Comparison of ENCODE assay signal across 8 cellular contexts in the genomic region with DNA sequence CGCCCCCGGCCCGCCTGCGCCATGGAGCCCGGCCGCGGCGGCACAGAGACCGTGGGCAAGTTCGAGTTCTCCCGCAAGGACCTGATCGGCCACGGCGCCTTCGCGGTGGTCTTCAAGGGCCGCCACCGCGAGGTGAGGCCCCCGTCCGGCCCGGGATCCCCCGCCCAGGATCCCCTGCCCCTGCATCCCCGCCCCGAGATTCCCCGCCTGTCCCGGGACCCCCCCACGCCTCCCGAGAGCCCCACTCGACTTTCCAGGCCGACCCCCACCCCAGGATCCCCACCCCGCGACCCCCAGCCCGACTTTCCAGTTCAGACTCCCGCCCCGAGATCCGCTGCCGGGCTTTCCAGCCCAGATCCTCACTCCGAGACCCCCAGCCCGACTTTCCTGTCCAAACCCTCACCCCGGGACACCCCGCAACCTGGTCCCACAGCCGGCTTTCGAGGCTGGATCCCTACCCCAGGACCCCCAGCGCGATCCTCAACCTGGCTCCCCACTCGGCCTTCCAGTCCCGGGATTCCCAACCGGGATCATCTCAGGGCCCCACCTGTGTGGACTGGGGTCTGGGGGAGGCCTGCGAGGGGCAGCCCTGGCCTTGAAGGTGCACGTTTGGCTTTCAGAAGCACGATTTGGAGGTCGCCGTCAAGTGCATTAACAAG. TPM values are rescaled to one million over a fixed set of nuclear protein-coding genes. Genes with fewer than 3 reads are reported as not detected.
DNase-seq lines count a peak whose midpoint lies in the region; ATAC-seq and TF ChIP-seq lines count a peak whose summit lies in the region.

No MANE protein-coding gene starts in this region.

- peaks cover 8% of the 10 kb centered on the region for H3K4me1 Mint-ChIP-seq in Calu3 (ENCODE audit: low read depth, unreplicated experiment)
- peaks cover 12 to 28% of the 10 kb centered on the region in 2 donors for H3K4me1 Mint-ChIP-seq in stimulated activated naive B cell treated with anti-CD40 and anti-IgM and Interleukin-4, amounts not matched to agents 10 μg/mL and 1 μg/mL and 100 μg/mL, for 72 hours

- H3K27ac ChIP-seq in adrenal gland (peak overlapping the region; percentile 93 to 98 (median 97)), iPS-18a (ENCODE audit: low read length) (no peak overlapping the region)

- H3K4me1 ChIP-seq in adrenal gland (replicated peaks in 1 of 2) (peaks cover 21% of the 10 kb centered on the region in 2 donors), iPS-18a (ENCODE audit: control insufficient read depth, low read depth, low read length) (peaks cover 5% of the 10 kb centered on the region)

- H3K36me3 Mint-ChIP-seq in Calu3 (ENCODE audit: insufficient read depth, unreplicated experiment) = peaks cover 29% of the 10 kb centered on the region
- H3K36me3 Mint-ChIP-seq in stimulated activated naive B cell treated with anti-CD40 and anti-IgM and Interleukin-4, amounts not matched to agents 10 μg/mL and 1 μg/mL and 100 μg/mL, for 72 hours = peaks cover 0 to under 1% of the 10 kb centered on the region in 2 donors

- 0 to 6% (median 1%) methylated on average over 11 to 54 of the region's 54 CpGs for WGBS in adrenal gland, 4 donors

- H3K27me3 ChIP-seq in adrenal gland (no peaks in the 10 kb centered on the region), iPS-18a (ENCODE audit: control insufficient read depth, insufficient read depth, low read length) (no peaks in the 10 kb centered on the region)

- TF ChIP-seq POLR2A in adrenal gland (IDR thresholded peaks at IDR 0.05) = no peak

- CTCF ChIA-PET in Calu3 (lab: Charles Lee) = no interaction called here

- H3K4me3 Mint-ChIP-seq in Calu3 (ENCODE audit: low read depth, unreplicated experiment) = peak overlapping the region; percentile 80
- H3K4me3 Mint-ChIP-seq in stimulated activated naive B cell treated with anti-CD40 and anti-IgM and Interleukin-4, amounts not matched to agents 10 μg/mL and 1 μg/mL and 100 μg/mL, for 72 hours = peak overlapping the region; percentile 85 to 90

- H3K9ac ChIP-seq in iPS-18a (ENCODE audit: low read length) = peak overlapping the region; percentile 50

- peak; percentile 6 for ATAC-seq in HG03342 (IDR thresholded peaks at IDR 0.05; ENCODE audit: unreplicated experiment)
- ATAC-seq in stimulated activated naive B cell treated with anti-CD40 and anti-IgM and Interleukin-4, amounts not matched to agents 10 μg/mL and 1 μg/mL and 100 μg/mL, for 72 hours (replicated peaks) = peak in 1 of 2 donors; percentile 2
- ATAC-seq in HG03280 (IDR thresholded peaks at IDR 0.05; ENCODE audit: unreplicated experiment) = no peak
- ATAC-seq in HG03097 (IDR thresholded peaks at IDR 0.05; ENCODE audit: low FRiP score, unreplicated experiment) = no peak

- intact Hi-C loops in Calu3 (cut with micrococcal nuclease; ENCODE audit: unreplicated experiment) (no loop called here), adrenal gland (cut with DNase I) (no loop called here)

- TF ChIP-seq CTCF in Calu3 (IDR thresholded peaks at IDR 0.05; ENCODE audit: unreplicated experiment) (no peak), adrenal gland (IDR thresholded peaks at IDR 0.05) (no peak)

- H3K9me3 Mint-ChIP-seq in Calu3 (ENCODE audit: low read depth, unreplicated experiment) = no peaks in the 10 kb centered on the region
- H3K9me3 Mint-ChIP-seq in stimulated activated naive B cell treated with anti-CD40 and anti-IgM and Interleukin-4, amounts not matched to agents 10 μg/mL and 1 μg/mL and 100 μg/mL, for 72 hours = no peaks in the 10 kb centered on the region

- H3K36me3 ChIP-seq in adrenal gland (replicated peaks in 1 of 2) (peaks cover 0 to 6% of the 10 kb centered on the region in 2 donors), iPS-18a (ENCODE audit: control insufficient read depth, low read depth, low read length) (no peaks in the 10 kb centered on the region)

- DNase-seq in Calu3 = no peak
- DNase-seq in adrenal gland = peak in 3 of 7 donors; percentile 30 to 52 (median 51)
- no peak for DNase-seq in stimulated activated naive B cell treated with anti-CD40 and anti-IgM and Interleukin-4, amounts not matched to agents 10 μg/mL and 1 μg/mL and 100 μg/mL, for 72 hours
- no peak for DNase-seq in cerebellum (ENCODE audit: low spot score)

- peak overlapping the region; percentile 76 for H3K27ac Mint-ChIP-seq in Calu3 (ENCODE audit: unreplicated experiment)
- H3K27ac Mint-ChIP-seq in stimulated activated naive B cell treated with anti-CD40 and anti-IgM and Interleukin-4, amounts not matched to agents 10 μg/mL and 1 μg/mL and 100 μg/mL, for 72 hours = peak overlapping the region; percentile 88

- H3K4me3 ChIP-seq in adrenal gland (peak overlapping the region in 3 of 4 donors; percentile 60 to 91 (median 83)), iPS-18a (ENCODE audit: low read length) (peak overlapping the region; percentile 62)

- H3K9me3 ChIP-seq in adrenal gland (replicated peaks in 1 of 3) (no peaks in the 10 kb centered on the region), iPS-18a (ENCODE audit: control insufficient read depth, low read depth, low read length) (no peaks in the 10 kb centered on the region)

- no TSS peak for BruUV-seq in Calu3 (replicated peaks; lab: Mats Ljungman, UMichigan)

- peaks cover 3% of the 10 kb centered on the region for H3K27me3 Mint-ChIP-seq in Calu3 (ENCODE audit: unreplicated experiment)
- H3K27me3 Mint-ChIP-seq in stimulated activated naive B cell treated with anti-CD40 and anti-IgM and Interleukin-4, amounts not matched to agents 10 μg/mL and 1 μg/mL and 100 μg/mL, for 72 hours = no peaks in the 10 kb centered on the region

RNA-seq across cellular contexts. Expression of gene ULK1, which starts 0.7 kb away (rescaled TPM):
- total RNA-seq in Calu3 (2022) = 48.7 and 48.9 TPM in 2 replicates
- 10 to 100 TPM; 26.6 to 82.1 (median 29.9) TPM for total RNA-seq in adrenal gland
- polyA plus RNA-seq in adrenal gland = 100 to 1,000 TPM in 1 of 3 donors, 10 to 100 TPM in 1, 1 to 10 TPM in 1; 2.9 to 123 (median 54.0) TPM
- total RNA-seq in cerebellum = 16.2 TPM

RNA-seq across cellular contexts. Expression of gene PUS1, which starts 34.0 kb away (rescaled TPM):
- total RNA-seq in Calu3 (2022) = 81.3 and 95.5 TPM in 2 replicates
- 10 to 100 TPM in 7 of 8 donors, 1 to 10 TPM in 1; 10.0 to 46.5 (median 24.5) TPM for total RNA-seq in adrenal gland
- 10 to 100 TPM; 11.7 to 57.4 (median 56.0) TPM for polyA plus RNA-seq in adrenal gland
- total RNA-seq in cerebellum = 10.8 TPM

RNA-seq across cellular contexts. Expression of gene EP400, which starts 54.6 kb away (rescaled TPM):
- total RNA-seq in Calu3 (2022) (84.4 and 88.7 TPM in 2 replicates), adrenal gland (10 to 100 TPM; 14.5 to 42.4 (median 29.5) TPM), cerebellum (30.1 TPM)
- 10 to 100 TPM; 22.5 to 43.2 (median 28.6) TPM for polyA plus RNA-seq in adrenal gland
